Comparison of ENCODE assay signal across 25 cellular contexts in genomic region chr2:42425697-42426096, GRCh38.
"Had no signal": no experiment of that assay in that cellular context is flagged by ENCODE, and none has a peak within 500 bp of the region (broad histone marks: within the 10 kb centered on the region; RNA-seq: fewer than 3 reads in every experiment).

No MANE protein-coding gene starts in this region.

- FAIRE-seq: astrocyte, K562 had no signal

- ATAC-seq: activated T-helper 17 cell treated with anti-CD3 and anti-CD28 coated beads, Interleukin-2, amount 50 U/mL, for 72 hours; Right ventricle myocardium inferior; T-cell had no signal

- DNase-seq: activated CD4-positive, alpha-beta memory T cell treated with anti-CD3 and anti-CD28 coated beads, Interleukin-2, amount 10 ng/mL, durations not matched to agents 7 days and 5 days; activated CD4-positive, alpha-beta T cell treated with anti-CD3 and anti-CD28 coated beads, Interleukin-2, amount 50 U/mL, for 1 hour; activated CD4-positive, CD25-positive, alpha-beta regulatory T cell; activated gamma-delta T cell; activated naive CD4-positive, alpha-beta T cell treated with anti-CD3 and anti-CD28 coated beads for 36 hours; activated T-cell treated with anti-CD3 and anti-CD28 coated beads for 4 hours; activated T-cell treated with anti-CD3 and anti-CD28 coated beads, Interleukin-2, amount 50 U/mL, for 48 hours; amygdala; Karpas-422; MM.1S; NCI-H1105; NCI-H1436; NCI-H1694 treated with DMSO at 0.1 percent for 48 hours; NCI-H2029 treated with DMSO at 0.1 percent for 48 hours; NCI-H345; NCI-H524; RPMI8226; T-cell; T-helper 2 cell; T1000 had no signal

- H3K27ac ChIP-seq: VCaP had no signal
